ENCODE assay signal across 8 cellular contexts in genomic region chr1:27391511-27392095, GRCh38. TPM values are rescaled to one million over a fixed set of nuclear protein-coding genes. Genes with fewer than 3 reads are reported as not detected.
DNase-seq lines count a peak whose midpoint lies in the region; ATAC-seq, FAIRE-seq and TF ChIP-seq lines count a peak whose summit lies in the region.

No MANE protein-coding gene starts in this region.

- H3K9ac ChIP-seq in OCI-LY3 (ENCODE audit: low read length) (peak overlapping the region; percentile 52), K562 (ENCODE audit: insufficient read depth in 1 of 2, low read depth in 2 of 2, low read length in 2 of 2) (peak overlapping the region; percentile 85 to 88)

- in situ Hi-C loops in K562 (cut with MboI) = loop anchor here (5.0 kb wide), 2 partner anchors 271 to 289 kb away; no protein-coding TSS in a partner anchor

- H3K4me2 ChIP-seq in OCI-LY3 (ENCODE audit: low read length) = peak overlapping the region; percentile 98
- peak overlapping the region; percentile 82 for H3K4me2 ChIP-seq in K562 (ENCODE audit: insufficient read depth, low read length)

- DNase-seq in H7 = peak; percentile 83
- DNase-seq in K562 (ENCODE audit: extremely low read depth in 1 of 4, low spot score in 3 of 4) = peak; percentile 54 to 64 (median 57)
- no peak for DNase-seq in iPS DF 6.9 (ENCODE audit: low read depth, low spot score)
- DNase-seq in retinal pigment epithelial cell (ENCODE audit: low read depth) = peak; percentile 59
- no peak for DNase-seq in SIG-M5 treated with dmso at 0.1 percent for 504 hours (lab: John Stamatoyannopoulos, UW; ENCODE audit: unreplicated experiment)

- H3K4me1 ChIP-seq in OCI-LY3 (ENCODE audit: low read length) = peaks cover 10% of the 10 kb centered on the region; the same call in 1 of the 2 replicates
- peaks cover 8 to 44% of the 10 kb centered on the region in 2 experiments for H3K4me1 ChIP-seq in K562 (replicated peaks in 1 of 2; ENCODE audit: control insufficient read depth in 2 of 2, insufficient read depth in 2 of 2, low read length in 2 of 2)
- peaks cover 5% of the 10 kb centered on the region for H3K4me1 ChIP-seq in iPS DF 6.9 (ENCODE audit: control insufficient read depth, insufficient read depth, low read length)

- no peak for FAIRE-seq in K562 (lab: Jason Lieb, UNC)

- no peak for TF ChIP-seq EP300 in K562 (IDR thresholded peaks at IDR 0.05; ENCODE audit: low read length)

- H4K20me1 ChIP-seq in OCI-LY3 (ENCODE audit: insufficient read depth, low read length) = no peaks in the 10 kb centered on the region
- H4K20me1 ChIP-seq in K562 (replicated peaks; ENCODE audit: control insufficient read depth, insufficient read depth, low read length) = no peaks in the 10 kb centered on the region

- TSS peak; percentile 76 for BruUV-seq in K562 (replicated peaks; lab: Mats Ljungman, UMichigan)

- intact Hi-C loops in K562 (cut with micrococcal nuclease) = loop anchor here (1.0 to 5.0 kb wide), 4 partner anchors 34 to 271 kb away; no protein-coding TSS in a partner anchor

- 37% methylated on average over 13 of the region's 13 CpGs for WGBS in K562 (ENCODE audit: insufficient coverage, low coverage, missing lambda C conversion rate)
- no CpG with 5 or more reads among the region's 13 CpGs for WGBS in iPS DF 6.9 (ENCODE audit: insufficient coverage, insufficient read length)

- TF ChIP-seq CTCF in OCI-LY3 (IDR thresholded peaks at IDR 0.05; ENCODE audit: low read depth, low read length) = no peak
- peak in 2 of 3 experiments; percentile 1 to 23; a peak in 2 of 6 replicates for TF ChIP-seq CTCF in K562 (IDR thresholded peaks at IDR 0.05 in 2 of 3, conservative IDR thresholded peaks at IDR 0.05 in 1 of 3; ENCODE audit: insufficient read depth in 2 of 3, low read depth in 1 of 3, low read length in 3 of 3)
- peak; percentile 10 for TF ChIP-seq CTCF in retinal pigment epithelial cell (conservative IDR thresholded peaks at IDR 0.05; ENCODE audit: low read depth, low read length)

- H3K36me3 ChIP-seq in H7 (replicated peaks; ENCODE audit: control insufficient read depth, insufficient read depth, low read length) (peaks cover 3% of the 10 kb centered on the region; the same call in 1 of the 2 replicates), OCI-LY3 (replicated peaks; ENCODE audit: low read depth, low read length) (no peaks in the 10 kb centered on the region), K562 (ENCODE audit: control insufficient read depth, insufficient read depth, low read length) (peaks cover 9% of the 10 kb centered on the region; the same call in 1 of the 3 replicates), iPS DF 6.9 (ENCODE audit: control insufficient read depth, insufficient read depth, low read length) (0 out of 2 replicates have a peak, but pooled peaks cover 3% of the 10 kb centered on the region)

- TF ChIP-seq POLR2A in K562 (conservative IDR thresholded peaks at IDR 0.05) = no peak

- H3K27ac ChIP-seq in OCI-LY3 (ENCODE audit: low read length) = no peak overlapping the region
- peak overlapping the region; percentile 88 for H3K27ac ChIP-seq in K562 (ENCODE audit: extremely low read depth, low read depth, low read length)
- H3K27ac ChIP-seq in iPS DF 6.9 (ENCODE audit: low read length) = no peak overlapping the region

- H3K9me3 ChIP-seq in OCI-LY3 (ENCODE audit: insufficient read depth, low read length) (no peaks in the 10 kb centered on the region), K562 (replicated peaks; ENCODE audit: control insufficient read depth, insufficient read depth, low read depth, low read length) (no peaks in the 10 kb centered on the region), iPS DF 6.9 (ENCODE audit: control insufficient read depth, insufficient read depth, low read length) (no peaks in the 10 kb centered on the region)

- ATAC-seq in K562 (no peak), HG02623 (IDR thresholded peaks at IDR 0.05; ENCODE audit: unreplicated experiment) (no peak), HG03439 (IDR thresholded peaks at IDR 0.05; ENCODE audit: unreplicated experiment) (no peak)

- no peaks in the 10 kb centered on the region for H3K9me1 ChIP-seq in K562 (ENCODE audit: control insufficient read depth, insufficient read depth, low read length)

- H3K79me2 ChIP-seq in OCI-LY3 (ENCODE audit: low read length) (no peaks in the 10 kb centered on the region), K562 (ENCODE audit: control insufficient read depth, insufficient read depth, low read length) (peaks cover 12% of the 10 kb centered on the region)

- H3K27me3 ChIP-seq in H7 (ENCODE audit: control insufficient read depth, insufficient read depth, low read length) (no peaks in the 10 kb centered on the region; the same call in 1 of the 2 replicates), OCI-LY3 (ENCODE audit: low read depth, low read length) (no peaks in the 10 kb centered on the region), K562 (ENCODE audit: control insufficient read depth in 2 of 2, insufficient read depth in 2 of 2, low read length in 2 of 2) (no peaks in the 10 kb centered on the region), iPS DF 6.9 (ENCODE audit: control insufficient read depth, insufficient read depth, low read length) (no peaks in the 10 kb centered on the region)

- POLR2A ChIA-PET in K562 (lab: Yijun Ruan, JAX) = interaction anchor here (0.6 to 2.1 kb wide), 6 partner anchors 8 to 172 kb away, joined by 3 to 9 read pairs (median 3); no protein-coding TSS in a partner anchor

- H3K4me3 ChIP-seq in H7 (ENCODE audit: insufficient read depth, low read depth, low read length) = peak overlapping the region; percentile 42
- H3K4me3 ChIP-seq in OCI-LY3 (ENCODE audit: low read length) = peak overlapping the region; percentile 91
- H3K4me3 ChIP-seq in K562 = peak overlapping the region; percentile 96
- peak overlapping the region; percentile 16; the same call in 1 of the 2 replicates for H3K4me3 ChIP-seq in iPS DF 6.9 (ENCODE audit: low read length)
- H3K4me3 ChIP-seq in retinal pigment epithelial cell (ENCODE audit: low read length) = peak overlapping the region; percentile 52

- CTCF ChIA-PET in K562 (lab: Yijun Ruan, JAX; ENCODE audit: low intra/inter-chr PET ratio) = interaction anchor here (0.7 to 1.1 kb wide), 3 partner anchors 26 to 90 kb away, joined by 4 to 5 read pairs (median 5); no protein-coding TSS in a partner anchor

- no peak for TF ChIP-seq RAD21 in K562 (CRISPR knock-in tag; conservative IDR thresholded peaks at IDR 0.05 in 1 of 2, IDR thresholded peaks at IDR 0.05 in 1 of 2)

- H2AFZ ChIP-seq in OCI-LY3 (ENCODE audit: low read depth, low read length) = peak overlapping the region; percentile 72
- H2AFZ ChIP-seq in K562 (ENCODE audit: low read depth, low read length) = peak overlapping the region; percentile 95

RNA-seq across cellular contexts. Expression of gene GPR3, which starts 0.8 kb away (rescaled TPM):
- 5.8 and 8.5 TPM in 2 replicates for total RNA-seq in H7 (2014; rRNA removed; shearing (Covaris generic))
- total RNA-seq in K562 (2011; cell fraction: chromatin; rRNA removed; ENCODE audit: low replicate concordance) = 14.5 and 40.1 TPM in 2 replicates
- 36.8 and 39.4 TPM in 2 replicates for total RNA-seq in K562 (2011; cell fraction: nucleolus; rRNA removed)
- 27.8 and 27.9 TPM in 2 replicates for total RNA-seq in K562 (2011; cell fraction: nucleoplasm; rRNA removed)
- 3.7 and 6.2 TPM in 2 replicates for total RNA-seq in K562 (2014; rRNA removed)
- 2.9 and 3.4 TPM in 2 replicates for total RNA-seq in K562 (2014; rRNA removed; fragmentation: Illumina TruSeq; extraction: Trizol)
- total RNA-seq in K562 (2015; rRNA removed; fragmentation: Illumina TruSeq; extraction: Trizol) = 3.5 and 3.7 TPM in 2 replicates
- total RNA-seq in K562 (2021) = 10.9 and 11.0 TPM in 2 replicates
- polyA plus RNA-seq in K562 (2011; rRNA removed) = 8.2 and 19.3 TPM in 2 replicates
- polyA plus RNA-seq in K562 (2011; cell fraction: cytosol; rRNA removed) = 26.0 and 34.4 TPM in 2 replicates
- 68.2 and 75.5 TPM in 2 replicates for polyA plus RNA-seq in K562 (2011; cell fraction: nucleus; rRNA removed)
- polyA plus RNA-seq in K562 (2012) = 10.0 and 10.7 TPM in 2 replicates
- polyA plus RNA-seq in K562 (2014; fragmentation: Illumina TruSeq; extraction: Trizol) = 10.1 and 11.6 TPM in 2 replicates
- polyA plus RNA-seq in K562 (2014; fragmentation: Nextera tagmentation; extraction: Ambion mirVana) = under 1 TPM; 0.24 to 0.59 TPM
- 11.5 and 14.9 TPM in 2 replicates for polyA plus RNA-seq in K562 (2014; rRNA removed)
- polyA minus RNA-seq in K562 (2011; rRNA and poly(A)+ RNA removed) = 8.0 and 9.3 TPM in 2 replicates
- 7.3 and 7.9 TPM in 2 replicates for polyA minus RNA-seq in K562 (2011; cell fraction: cytosol; rRNA and poly(A)+ RNA removed)
- 11.1 and 11.6 TPM in 2 replicates for polyA minus RNA-seq in K562 (2011; cell fraction: nucleus; rRNA and poly(A)+ RNA removed)

RNA-seq across cellular contexts. Expression of gene CD164L2, which starts 8.5 kb away (rescaled TPM):
- 1.7 and 3.8 TPM in 2 replicates for total RNA-seq in H7 (2014; rRNA removed; shearing (Covaris generic))
- 2.6 and 7.4 TPM in 2 replicates for total RNA-seq in K562 (2011; cell fraction: chromatin; rRNA removed; ENCODE audit: low replicate concordance)
- 5.0 and 5.4 TPM in 2 replicates for total RNA-seq in K562 (2011; cell fraction: nucleolus; rRNA removed)
- 5.1 and 5.8 TPM in 2 replicates for total RNA-seq in K562 (2011; cell fraction: nucleoplasm; rRNA removed)
- total RNA-seq in K562 (2014; rRNA removed) (0.29 and 0.45 TPM in 2 replicates), K562 (2014; rRNA removed; fragmentation: Illumina TruSeq; extraction: Trizol) (0.18 TPM in 1 of 2 replicates, not detected in the other), K562 (2015; rRNA removed; fragmentation: Illumina TruSeq; extraction: Trizol) (0.14 and 0.19 TPM in 2 replicates), K562 (2021) (0.49 and 0.72 TPM in 2 replicates)
- polyA plus RNA-seq in K562 (2011; rRNA removed) (0.92 and 2.8 TPM in 2 replicates), K562 (2014; fragmentation: Illumina TruSeq; extraction: Trizol) (0.31 and 0.65 TPM in 2 replicates), K562 (2014; fragmentation: Nextera tagmentation; extraction: Ambion mirVana) (under 1 TPM in 1 of 2 experiments, not detected in 1; 0.08 TPM), K562 (2014; rRNA removed) (0.63 and 0.91 TPM in 2 replicates)
- polyA plus RNA-seq in K562 (2011; cell fraction: cytosol; rRNA removed) = 0.92 and 1.2 TPM in 2 replicates
- 15.3 and 19.6 TPM in 2 replicates for polyA plus RNA-seq in K562 (2011; cell fraction: nucleus; rRNA removed)
- 1.2 and 1.7 TPM in 2 replicates for polyA plus RNA-seq in K562 (2012)
- polyA minus RNA-seq in K562 (2011; rRNA and poly(A)+ RNA removed) = 0.28 and 0.57 TPM in 2 replicates
- polyA minus RNA-seq in K562 (2011; cell fraction: cytosol; rRNA and poly(A)+ RNA removed) = not detected in 2 replicates
- polyA minus RNA-seq in K562 (2011; cell fraction: nucleus; rRNA and poly(A)+ RNA removed) = 1.1 and 2.4 TPM in 2 replicates

RNA-seq across cellular contexts. Expression of gene FCN3, which starts 17.0 kb away (rescaled TPM):
- total RNA-seq in H7 (2014; rRNA removed; shearing (Covaris generic)) = 0.14 TPM in 1 of 2 replicates, not detected in the other
- not detected in 2 replicates for total RNA-seq in K562 (2011; cell fraction: chromatin; rRNA removed; ENCODE audit: low replicate concordance)
- not detected in 2 replicates for total RNA-seq in K562 (2011; cell fraction: nucleolus; rRNA removed)
- total RNA-seq in K562 (2011; cell fraction: nucleoplasm; rRNA removed) = not detected in 2 replicates
- total RNA-seq in K562 (2014; rRNA removed) (not detected in 2 replicates), K562 (2014; rRNA removed; fragmentation: Illumina TruSeq; extraction: Trizol) (not detected in 2 replicates), K562 (2015; rRNA removed; fragmentation: Illumina TruSeq; extraction: Trizol) (not detected in 2 replicates), K562 (2021) (0.31 and 0.49 TPM in 2 replicates)
- polyA plus RNA-seq in K562 (2011; rRNA removed) (0.15 TPM in 1 of 2 replicates, not detected in the other), K562 (2014; fragmentation: Illumina TruSeq; extraction: Trizol) (not detected in 2 replicates), K562 (2014; fragmentation: Nextera tagmentation; extraction: Ambion mirVana) (not detected), K562 (2014; rRNA removed) (not detected in 2 replicates)
- polyA plus RNA-seq in K562 (2011; cell fraction: cytosol; rRNA removed) = 0.06 TPM in 1 of 2 replicates, not detected in the other
- 0.35 TPM in 1 of 2 replicates, not detected in the other for polyA plus RNA-seq in K562 (2011; cell fraction: nucleus; rRNA removed)
- 0.21 TPM in 1 of 2 replicates, not detected in the other for polyA plus RNA-seq in K562 (2012)
- polyA minus RNA-seq in K562 (2011; rRNA and poly(A)+ RNA removed) = not detected in 2 replicates
- polyA minus RNA-seq in K562 (2011; cell fraction: cytosol; rRNA and poly(A)+ RNA removed) = not detected in 2 replicates
- not detected in 2 replicates for polyA minus RNA-seq in K562 (2011; cell fraction: nucleus; rRNA and poly(A)+ RNA removed)

RNA-seq across cellular contexts. Expression of gene MAP3K6, which starts 24.8 kb away (rescaled TPM):
- total RNA-seq in H7 (2014; rRNA removed; shearing (Covaris generic)) = 10.7 and 14.6 TPM in 2 replicates
- total RNA-seq in K562 (2011; cell fraction: chromatin; rRNA removed; ENCODE audit: low replicate concordance) = 22.7 and 88.4 TPM in 2 replicates
- 52.5 and 55.4 TPM in 2 replicates for total RNA-seq in K562 (2011; cell fraction: nucleolus; rRNA removed)
- total RNA-seq in K562 (2011; cell fraction: nucleoplasm; rRNA removed) = 27.7 and 28.5 TPM in 2 replicates
- total RNA-seq in K562 (2014; rRNA removed) = 10.1 and 14.7 TPM in 2 replicates
- 5.0 and 6.2 TPM in 2 replicates for total RNA-seq in K562 (2014; rRNA removed; fragmentation: Illumina TruSeq; extraction: Trizol)
- 7.6 and 9.5 TPM in 2 replicates for total RNA-seq in K562 (2015; rRNA removed; fragmentation: Illumina TruSeq; extraction: Trizol)
- total RNA-seq in K562 (2021) = 18.1 and 21.9 TPM in 2 replicates
- 4.7 and 13.2 TPM in 2 replicates for polyA plus RNA-seq in K562 (2011; rRNA removed)
- polyA plus RNA-seq in K562 (2011; cell fraction: cytosol; rRNA removed) = 5.5 and 6.6 TPM in 2 replicates
- polyA plus RNA-seq in K562 (2011; cell fraction: nucleus; rRNA removed) = 101 and 102 TPM in 2 replicates
- 17.8 and 18.2 TPM in 2 replicates for polyA plus RNA-seq in K562 (2012)
- 7.0 and 9.0 TPM in 2 replicates for polyA plus RNA-seq in K562 (2014; fragmentation: Illumina TruSeq; extraction: Trizol)
- 1 to 10 TPM in 1 of 2 experiments, under 1 TPM in 1; 0.99 to 1.5 TPM for polyA plus RNA-seq in K562 (2014; fragmentation: Nextera tagmentation; extraction: Ambion mirVana)
- polyA plus RNA-seq in K562 (2014; rRNA removed) = 8.2 and 12.9 TPM in 2 replicates
- 3.1 and 4.9 TPM in 2 replicates for polyA minus RNA-seq in K562 (2011; rRNA and poly(A)+ RNA removed)
- polyA minus RNA-seq in K562 (2011; cell fraction: cytosol; rRNA and poly(A)+ RNA removed) = 4.8 and 5.1 TPM in 2 replicates
- 15.2 and 17.2 TPM in 2 replicates for polyA minus RNA-seq in K562 (2011; cell fraction: nucleus; rRNA and poly(A)+ RNA removed)

RNA-seq across cellular contexts. Expression of gene SYTL1, which starts 49.8 kb away (rescaled TPM):
- 5.6 and 6.4 TPM in 2 replicates for total RNA-seq in H7 (2014; rRNA removed; shearing (Covaris generic))
- total RNA-seq in K562 (2011; cell fraction: chromatin; rRNA removed; ENCODE audit: low replicate concordance) = 18.4 and 69.1 TPM in 2 replicates
- total RNA-seq in K562 (2011; cell fraction: nucleolus; rRNA removed) = 29.5 and 45.5 TPM in 2 replicates
- total RNA-seq in K562 (2011; cell fraction: nucleoplasm; rRNA removed) = 21.0 and 26.5 TPM in 2 replicates
- total RNA-seq in K562 (2014; rRNA removed) (3.9 and 4.7 TPM in 2 replicates), K562 (2014; rRNA removed; fragmentation: Illumina TruSeq; extraction: Trizol) (0.55 and 0.57 TPM in 2 replicates), K562 (2015; rRNA removed; fragmentation: Illumina TruSeq; extraction: Trizol) (1.7 and 2.2 TPM in 2 replicates), K562 (2021) (6.0 and 9.3 TPM in 2 replicates)
- polyA plus RNA-seq in K562 (2011; rRNA removed) (3.8 and 12.3 TPM in 2 replicates), K562 (2014; fragmentation: Illumina TruSeq; extraction: Trizol) (0.91 and 1.9 TPM in 2 replicates), K562 (2014; fragmentation: Nextera tagmentation; extraction: Ambion mirVana) (under 1 TPM; 0.04 to 0.27 TPM), K562 (2014; rRNA removed) (5.9 and 8.6 TPM in 2 replicates)
- 8.4 and 14.7 TPM in 2 replicates for polyA plus RNA-seq in K562 (2011; cell fraction: cytosol; rRNA removed)
- polyA plus RNA-seq in K562 (2011; cell fraction: nucleus; rRNA removed) = 114 and 120 TPM in 2 replicates
- 7.0 and 32.0 TPM in 2 replicates for polyA plus RNA-seq in K562 (2012)
- 3.0 and 6.4 TPM in 2 replicates for polyA minus RNA-seq in K562 (2011; rRNA and poly(A)+ RNA removed)
- 4.6 and 14.3 TPM in 2 replicates for polyA minus RNA-seq in K562 (2011; cell fraction: cytosol; rRNA and poly(A)+ RNA removed)
- polyA minus RNA-seq in K562 (2011; cell fraction: nucleus; rRNA and poly(A)+ RNA removed) = 14.7 and 18.1 TPM in 2 replicates

Comparison
In these comparisons a context has a peak if more than half of its experiments do, and no peak if none do; other contexts are left out.
1. DNase-seq: peak in H7 (single experiment), K562 (4 of 4) and retinal pigment epithelial cell (single experiment); none in iPS DF 6.9 (single experiment) and SIG-M5 treated with dmso at 0.1 percent for 504 hours (single experiment).
2. H3K4me3 ChIP-seq: peak in every context shown above with its lines; median percentile 96 in K562; 91 in OCI-LY3; 52 in retinal pigment epithelial cell; 42 in H7; 16 in iPS DF 6.9.